In the genomic region with DNA sequence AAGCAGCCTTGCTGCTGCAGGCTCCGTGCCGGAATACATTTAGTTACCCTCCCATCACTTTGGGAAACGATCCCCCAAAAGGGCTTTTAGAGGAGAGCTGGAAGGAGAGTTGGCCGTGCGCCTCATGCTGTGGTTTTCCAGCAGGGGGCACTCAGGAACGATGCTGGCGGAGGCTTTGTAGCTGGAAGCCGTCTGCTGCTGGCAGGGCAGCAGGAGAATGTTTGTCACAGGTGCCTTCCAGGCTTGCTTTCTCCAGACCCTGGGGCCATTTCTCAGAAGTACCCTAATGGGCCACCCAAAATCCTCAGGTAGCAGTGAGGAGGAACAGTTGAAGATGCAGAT, we compare ENCODE assay signal across 7 cellular contexts. TPM values are rescaled to one million over a fixed set of nuclear protein-coding genes. Genes with fewer than 3 reads are reported as not detected.
A peak's percentile ranks its signal among the peaks of the same experiment; 100 is the strongest.
DNase-seq lines count a peak whose midpoint lies in the region; ATAC-seq and TF ChIP-seq lines count a peak whose summit lies in the region.

No MANE protein-coding gene starts in this region.

- no peak overlapping the region for H3K4me3 ChIP-seq in GM12864 (ENCODE audit: low read depth, low read length)
- H3K4me3 ChIP-seq in fibroblast of mammary gland (ENCODE audit: control insufficient read depth, low read depth, low read length) = no peak overlapping the region

- ATAC-seq in activated CD8-positive, alpha-beta T cell treated with anti-CD3 and anti-CD28 coated beads, Interleukin-2, amount 10 ng/mL, durations not matched to agents 7 days and 5 days = no peak
- no peak for ATAC-seq in GM21825 (IDR thresholded peaks at IDR 0.05; ENCODE audit: unreplicated experiment)
- no peak for ATAC-seq in HG03025 (IDR thresholded peaks at IDR 0.05; ENCODE audit: low FRiP score, unreplicated experiment)

- POLR2A ChIA-PET in activated CD8-positive, alpha-beta T cell treated with anti-CD3 and anti-CD28 coated beads, Interleukin-2, amount 10 ng/mL, durations not matched to agents 7 days and 5 days (lab: Charles Lee) = no interaction called here

- CTCF ChIA-PET in activated CD8-positive, alpha-beta T cell treated with anti-CD3 and anti-CD28 coated beads, Interleukin-2, amount 10 ng/mL, durations not matched to agents 7 days and 5 days (lab: Charles Lee) = interaction anchor here (0.7 to 3.3 kb wide), 13 partner anchors 9 to 399 kb away, joined by 3 to 24 read pairs (median 3); no protein-coding TSS in a partner anchor

- no peaks in the 10 kb centered on the region for H3K9me3 Mint-ChIP-seq in activated CD8-positive, alpha-beta T cell treated with anti-CD3 and anti-CD28 coated beads, Interleukin-2, amount 10 ng/mL, durations not matched to agents 7 days and 5 days (ENCODE audit: insufficient read depth)

- no peak overlapping the region for H3K4me3 Mint-ChIP-seq in activated CD8-positive, alpha-beta T cell treated with anti-CD3 and anti-CD28 coated beads, Interleukin-2, amount 10 ng/mL, durations not matched to agents 7 days and 5 days

- no peaks in the 10 kb centered on the region for H3K27me3 Mint-ChIP-seq in activated CD8-positive, alpha-beta T cell treated with anti-CD3 and anti-CD28 coated beads, Interleukin-2, amount 10 ng/mL, durations not matched to agents 7 days and 5 days (ENCODE audit: low read depth)

- peak; percentile 69 for TF ChIP-seq CTCF in GM12864 (IDR thresholded peaks at IDR 0.05; ENCODE audit: low read depth, low read length, missing control alignments)
- peak; percentile 77 for TF ChIP-seq CTCF in fibroblast of mammary gland (conservative IDR thresholded peaks at IDR 0.05; ENCODE audit: control insufficient read depth, insufficient read depth, low read depth, low read length)

- H3K27ac Mint-ChIP-seq in activated CD8-positive, alpha-beta T cell treated with anti-CD3 and anti-CD28 coated beads, Interleukin-2, amount 10 ng/mL, durations not matched to agents 7 days and 5 days = no peak overlapping the region

- H3K36me3 Mint-ChIP-seq in activated CD8-positive, alpha-beta T cell treated with anti-CD3 and anti-CD28 coated beads, Interleukin-2, amount 10 ng/mL, durations not matched to agents 7 days and 5 days (ENCODE audit: low read depth) = peaks cover 7% of the 10 kb centered on the region

- H3K4me1 Mint-ChIP-seq in activated CD8-positive, alpha-beta T cell treated with anti-CD3 and anti-CD28 coated beads, Interleukin-2, amount 10 ng/mL, durations not matched to agents 7 days and 5 days (ENCODE audit: low read depth) = no peaks in the 10 kb centered on the region

- no peak for DNase-seq in GM12864 (ENCODE audit: low read depth)
- peak; percentile 30 for DNase-seq in NCI-H2029 (lab: John Stamatoyannopoulos, UW)
- peak; percentile 53 for DNase-seq in activated CD8-positive, alpha-beta T cell treated with anti-CD3 and anti-CD28 coated beads, Interleukin-2, amount 10 ng/mL, durations not matched to agents 7 days and 5 days
- DNase-seq in fibroblast of mammary gland (ENCODE audit: low read depth) = peak; percentile 56
- DNase-seq in occipital lobe (lab: John Stamatoyannopoulos, UW) = peak; percentile 69

RNA-seq across cellular contexts. Expression of gene CABP7, which starts 30.0 kb away (rescaled TPM):
- total RNA-seq in activated CD8-positive, alpha-beta T cell treated with anti-CD3 and anti-CD28 coated beads, Interleukin-2, amount 10 ng/mL, durations not matched to agents 7 days and 5 days = not detected
- 1.1 TPM for total RNA-seq in occipital lobe
